Comparison of ENCODE assay signal across 17 cellular contexts in genomic region chr3:143637133-143637532, GRCh38.
DNase-seq lines count a peak whose midpoint lies in the region; ATAC-seq, FAIRE-seq and TF ChIP-seq lines count a peak whose summit lies in the region.
"Had no signal": no experiment of that assay in that cellular context is flagged by ENCODE, and none has a peak within 500 bp of the region (broad histone marks: within the 10 kb centered on the region; RNA-seq: fewer than 3 reads in every experiment).

No MANE protein-coding gene starts in this region.

- H3K9me3 ChIP-seq in Karpas-422 (ENCODE audit: low read length) (peaks cover 20% of the 10 kb centered on the region), K562 (replicated peaks; ENCODE audit: control insufficient read depth, insufficient read depth, low read depth, low read length) (no peaks in the 10 kb centered on the region)
- peaks cover 0 to 7% (median 0%) of the 10 kb centered on the region in 3 experiments for H3K9me3 ChIP-seq in naive thymus-derived CD4-positive, alpha-beta T cell (ENCODE audit: control insufficient read depth in 2 of 3, low read length in 3 of 3)
- H3K9me3 ChIP-seq: HAP-1 had no signal

- H3K9me1 ChIP-seq in K562 (ENCODE audit: control insufficient read depth, insufficient read depth, low read length) = no peaks in the 10 kb centered on the region

- intact Hi-C loops in K562 (cut with micrococcal nuclease) = no loop called here
- intact Hi-C loops in naive thymus-derived CD4-positive, alpha-beta T cell (cut with micrococcal nuclease) = no loop called here

- H3K27ac ChIP-seq in Karpas-422 (ENCODE audit: low read length) = no peak overlapping the region
- no peak overlapping the region for H3K27ac ChIP-seq in K562 (ENCODE audit: extremely low read depth, low read depth, low read length)
- H3K27ac ChIP-seq in naive thymus-derived CD4-positive, alpha-beta T cell (ENCODE audit: low read depth, low read length) = no peak overlapping the region
- H3K27ac ChIP-seq: BLaER1 treated with 17β-estradiol and CSF1 and Interleukin-3, amounts not matched to agents 10 nM and 100 nM had no signal

- 0% methylated on average over 1 of the region's 1 CpG for WGBS in K562 (ENCODE audit: insufficient coverage, low coverage, missing lambda C conversion rate)

- H3K27me3 ChIP-seq in Karpas-422 (ENCODE audit: low read length) = no peaks in the 10 kb centered on the region
- H3K27me3 ChIP-seq in K562 (ENCODE audit: control insufficient read depth in 2 of 2, insufficient read depth in 2 of 2, low read length in 2 of 2) = no peaks in the 10 kb centered on the region
- no peaks in the 10 kb centered on the region for H3K27me3 ChIP-seq in naive thymus-derived CD4-positive, alpha-beta T cell (ENCODE audit: control insufficient read depth in 2 of 2, insufficient read depth in 2 of 2, low read length in 2 of 2)
- H3K27me3 ChIP-seq: BLaER1 treated with 17β-estradiol and CSF1 and Interleukin-3, amounts not matched to agents 10 nM and 100 nM had no signal

- H4K20me1 ChIP-seq in Karpas-422 (ENCODE audit: insufficient read depth, low read depth, low read length) = no peaks in the 10 kb centered on the region
- H4K20me1 ChIP-seq in K562 (replicated peaks; ENCODE audit: control insufficient read depth, insufficient read depth, low read length) = no peaks in the 10 kb centered on the region
- H4K20me1 ChIP-seq: BLaER1 treated with 17β-estradiol and CSF1 and Interleukin-3, amounts not matched to agents 10 nM and 100 nM had no signal

- H2AFZ ChIP-seq in Karpas-422 (ENCODE audit: low read length) = no peak overlapping the region
- no peak overlapping the region for H2AFZ ChIP-seq in K562 (ENCODE audit: low read depth, low read length)

- H3K4me1 Mint-ChIP-seq in naive thymus-derived CD4-positive, alpha-beta T cell = peaks cover 0 to 4% (median 0%) of the 10 kb centered on the region in 7 donors

- POLR2A ChIA-PET in K562 (lab: Yijun Ruan, JAX) = interaction anchor here (0.6 kb wide), 1 partner anchor 308 kb away, joined by 3 read pairs; no protein-coding TSS in a partner anchor
- POLR2A ChIA-PET in naive thymus-derived CD4-positive, alpha-beta T cell (lab: Charles Lee) = no interaction called here

- TF ChIP-seq CTCF in K562 (IDR thresholded peaks at IDR 0.05 in 2 of 3, conservative IDR thresholded peaks at IDR 0.05 in 1 of 3; ENCODE audit: insufficient read depth in 2 of 3, low read depth in 1 of 3, low read length in 3 of 3) (no peak), GM10266 (IDR thresholded peaks at IDR 0.05; ENCODE audit: control insufficient read depth, insufficient read depth, low read depth, missing control alignments) (no peak)

- no peak overlapping the region for H3K4me3 ChIP-seq in Karpas-422 (ENCODE audit: low read length)
- H3K4me3 ChIP-seq in K562 = no peak overlapping the region
- H3K4me3 ChIP-seq in naive thymus-derived CD4-positive, alpha-beta T cell (ENCODE audit: low read length) = no peak overlapping the region
- H3K4me3 ChIP-seq: BLaER1 treated with 17β-estradiol and CSF1 and Interleukin-3, amounts not matched to agents 10 nM and 100 nM; GM12878; HAP-1 had no signal

- H3K4me2 ChIP-seq in Karpas-422 (ENCODE audit: low read depth, low read length, poor library complexity, severe bottlenecking) (no peak overlapping the region), K562 (ENCODE audit: insufficient read depth, low read length) (no peak overlapping the region)
- H3K4me2 ChIP-seq: BLaER1 treated with 17β-estradiol and CSF1 and Interleukin-3, amounts not matched to agents 10 nM and 100 nM had no signal

- H3K36me3 ChIP-seq in Karpas-422 (ENCODE audit: insufficient read depth, low read length) (no peaks in the 10 kb centered on the region; the same call in 1 of the 2 replicates), K562 (ENCODE audit: control insufficient read depth, insufficient read depth, low read length) (no peaks in the 10 kb centered on the region)
- no peaks in the 10 kb centered on the region for H3K36me3 ChIP-seq in naive thymus-derived CD4-positive, alpha-beta T cell (ENCODE audit: control insufficient read depth in 2 of 3, insufficient read depth in 3 of 3, low read length in 3 of 3)
- H3K36me3 ChIP-seq: HAP-1 had no signal

- ATAC-seq in K562 (no peak), GM19351 (IDR thresholded peaks at IDR 0.05; ENCODE audit: unreplicated experiment) (no peak)
- no peak for ATAC-seq in naive thymus-derived CD4-positive, alpha-beta T cell
- ATAC-seq: CD8-positive, alpha-beta T cell; GM12878 had no signal

- no TSS peak for BruUV-seq in K562 (replicated peaks; lab: Mats Ljungman, UMichigan)

- H3K27ac Mint-ChIP-seq in naive thymus-derived CD4-positive, alpha-beta T cell = no peak overlapping the region
- H3K27ac Mint-ChIP-seq: B cell; CD8-positive, alpha-beta T cell had no signal

- H3K79me2 ChIP-seq in Karpas-422 (ENCODE audit: low read length) (no peaks in the 10 kb centered on the region), K562 (ENCODE audit: control insufficient read depth, insufficient read depth, low read length) (no peaks in the 10 kb centered on the region)

- H3K9ac ChIP-seq in Karpas-422 (ENCODE audit: low read length) = no peak overlapping the region
- H3K9ac ChIP-seq in K562 (ENCODE audit: insufficient read depth in 1 of 2, low read depth in 2 of 2, low read length in 2 of 2) = no peak overlapping the region
- H3K9ac ChIP-seq: BLaER1 treated with 17β-estradiol and CSF1 and Interleukin-3, amounts not matched to agents 10 nM and 100 nM had no signal

- FAIRE-seq in K562 (lab: Jason Lieb, UNC) = no peak
- FAIRE-seq: GM12878 had no signal

- no peak for TF ChIP-seq EP300 in K562 (IDR thresholded peaks at IDR 0.05; ENCODE audit: low read length)

- TF ChIP-seq RAD21 in K562 (CRISPR knock-in tag; conservative IDR thresholded peaks at IDR 0.05 in 1 of 2, IDR thresholded peaks at IDR 0.05 in 1 of 2) = no peak

- peaks cover 3 to 56% (median 11%) of the 10 kb centered on the region in 11 donors for H3K9me3 Mint-ChIP-seq in naive thymus-derived CD4-positive, alpha-beta T cell

- H3K9me2 ChIP-seq in Karpas-422 (replicated peaks; ENCODE audit: insufficient read depth, low read length) = no peaks in the 10 kb centered on the region

- CTCF ChIA-PET in K562 (lab: Yijun Ruan, JAX; ENCODE audit: low intra/inter-chr PET ratio) = no interaction called here
- CTCF ChIA-PET in naive thymus-derived CD4-positive, alpha-beta T cell (lab: Charles Lee) = no interaction called here

- DNase-seq in NCI-H1436 (lab: John Stamatoyannopoulos, UW) = peak; percentile 2
- no peak for DNase-seq in NCI-H1436 treated with DMSO at 0.1 percent for 48 hours (lab: John Stamatoyannopoulos, UW)
- peak; percentile 70 for DNase-seq in Karpas-422
- DNase-seq in K562 (ENCODE audit: extremely low read depth in 1 of 4, low spot score in 3 of 4) = no peak
- DNase-seq in naive thymus-derived CD4-positive, alpha-beta T cell = no peak
- DNase-seq in GM10266 (ENCODE audit: extremely low spot score) = no peak
- DNase-seq: 8988T; CD8-positive, alpha-beta T cell; COR-L47; DMS153; DMS79; GF-D8 had no signal

- no peaks in the 10 kb centered on the region for H3K27me3 Mint-ChIP-seq in naive thymus-derived CD4-positive, alpha-beta T cell
- H3K27me3 Mint-ChIP-seq: B cell had no signal

- H3K4me1 ChIP-seq in Karpas-422 (ENCODE audit: low read length) (no peaks in the 10 kb centered on the region), K562 (replicated peaks in 1 of 2; ENCODE audit: control insufficient read depth in 2 of 2, insufficient read depth in 2 of 2, low read length in 2 of 2) (no peaks in the 10 kb centered on the region)
- no peaks in the 10 kb centered on the region for H3K4me1 ChIP-seq in naive thymus-derived CD4-positive, alpha-beta T cell (ENCODE audit: control insufficient read depth in 2 of 2, insufficient read depth in 2 of 2, low read length in 2 of 2)
- H3K4me1 ChIP-seq: HAP-1 had no signal

- in situ Hi-C loops in K562 (cut with MboI) = no loop called here

- H3K36me3 Mint-ChIP-seq in naive thymus-derived CD4-positive, alpha-beta T cell = peaks cover 8 to 44% (median 37%) of the 10 kb centered on the region in 5 donors

- TF ChIP-seq POLR2A in K562 (conservative IDR thresholded peaks at IDR 0.05) = no peak

- H3K4me3 Mint-ChIP-seq in naive thymus-derived CD4-positive, alpha-beta T cell = no peak overlapping the region
- H3K4me3 Mint-ChIP-seq: B cell; CD8-positive, alpha-beta T cell had no signal

TF ChIP-seq in K562, 482 proteins besides CTCF, POLR2A, EP300 and RAD21:
- TF ChIP-seq BCL6 (CRISPR knock-in tag; IDR thresholded peaks at IDR 0.05) = no peak
- no peak for TF ChIP-seq TBP (optimal IDR thresholded peaks at IDR 0.05; ENCODE audit: low read depth, low read length)
- peak; percentile 73; the same call in 1 of the 2 replicates for TF ChIP-seq TRIM28 (IDR thresholded peaks at IDR 0.05)
- TF ChIP-seq FIP1L1 (IDR thresholded peaks at IDR 0.05; ENCODE audit: low read depth, low read length, poor library complexity, severe bottlenecking) = no peak
TF ChIP-seq in K562: peak in this region for 1.

Comparison
In these comparisons a context has a peak if more than half of its experiments do, and no peak if none do; other contexts are left out.
1. DNase-seq: peak in NCI-H1436 (single experiment) and Karpas-422 (single experiment); none in NCI-H1436 treated with DMSO at 0.1 percent for 48 hours (single experiment), K562 (0 of 4), naive thymus-derived CD4-positive, alpha-beta T cell (0 of 9) and GM10266 (single experiment).